In the genomic region with DNA sequence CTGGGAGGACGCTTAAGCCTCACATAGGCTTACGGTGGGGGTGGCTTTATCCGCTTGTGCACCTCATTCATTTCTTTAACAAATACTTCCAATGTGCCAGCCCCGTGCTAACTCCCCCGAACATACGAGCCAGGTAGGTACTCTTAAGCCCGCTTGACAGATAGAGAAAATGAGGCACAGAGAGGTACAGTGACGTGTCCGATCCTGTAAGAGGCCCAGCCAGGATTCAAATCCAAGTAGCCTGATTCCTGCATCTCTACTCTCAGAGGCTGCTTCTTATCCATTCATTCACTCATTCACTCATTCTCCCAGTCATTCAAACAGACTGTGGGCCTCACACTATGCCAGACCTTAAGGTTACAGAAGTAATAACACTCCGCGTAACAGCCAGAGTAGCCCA, we compare ENCODE assay signal across 8 cellular contexts. TPM values are rescaled to one million over a fixed set of nuclear protein-coding genes. Genes with fewer than 3 reads are reported as not detected.
DNase-seq lines count a peak whose midpoint lies in the region; ATAC-seq and TF ChIP-seq lines count a peak whose summit lies in the region.

No MANE protein-coding gene starts in this region.

- H3K9me3 ChIP-seq in lower lobe of right lung (no peaks in the 10 kb centered on the region), vagina (no peaks in the 10 kb centered on the region)

- H3K4me3 ChIP-seq in astrocyte of the cerebellum (ENCODE audit: low read depth, low read length) (peak overlapping the region; percentile 67), lower lobe of right lung (peak overlapping the region; percentile 91), vagina (peak overlapping the region; percentile 71 to 83)

- H3K27me3 ChIP-seq in lower lobe of right lung (ENCODE audit: low read depth), result no peaks in the 10 kb centered on the region
- no peaks in the 10 kb centered on the region for H3K27me3 ChIP-seq in vagina

- no peak for TF ChIP-seq POLR2A in vagina (IDR thresholded peaks at IDR 0.05)

- intact Hi-C loops in left cardiac atrium (cut with DNase I), result loop anchor here in 1 of 2 donors (2.0 kb wide), 1 partner anchor 40 kb away; a partner anchor contains a TSS
- intact Hi-C loops in left ventricle myocardium superior (cut with micrococcal nuclease), result no loop called here
- intact Hi-C loops in lower lobe of right lung (cut with DNase I), result no loop called here
- intact Hi-C loops in vagina (cut with DNase I), result no loop called here

- TF ChIP-seq CTCF in astrocyte of the cerebellum (IDR thresholded peaks at IDR 0.05; ENCODE audit: low read depth, low read length, missing control alignments), result no peak
- no peak for TF ChIP-seq CTCF in lower lobe of right lung (IDR thresholded peaks at IDR 0.05)
- TF ChIP-seq CTCF in vagina (IDR thresholded peaks at IDR 0.05), result no peak

- H3K4me1 ChIP-seq in lower lobe of right lung (peaks cover 17% of the 10 kb centered on the region), vagina (peaks cover 18% of the 10 kb centered on the region)

- no peak for DNase-seq in left cardiac atrium
- DNase-seq in left ventricle myocardium superior, result no peak
- DNase-seq in astrocyte of the cerebellum (ENCODE audit: low read depth), result no peak
- no peak for DNase-seq in lower lobe of right lung
- DNase-seq in vagina (ENCODE audit: extremely low spot score in 2 of 2), result peak in 1 of 2 donors; percentile 74
- DNase-seq in HuH-7 (ENCODE audit: low spot score), result no peak

- H3K36me3 ChIP-seq in lower lobe of right lung (peaks cover 14% of the 10 kb centered on the region), vagina (no peaks in the 10 kb centered on the region)

- peak overlapping the region; percentile 84 for H3K27ac ChIP-seq in lower lobe of right lung
- peak overlapping the region; percentile 86 for H3K27ac ChIP-seq in vagina

- ATAC-seq in left cardiac atrium (peak; percentile 3 to 25), left ventricle myocardium superior (no peak), lower lobe of right lung (peak in 1 of 2 donors; percentile 17), GM18868 (IDR thresholded peaks at IDR 0.05; ENCODE audit: unreplicated experiment) (no peak), HG02870 (IDR thresholded peaks at IDR 0.05; ENCODE audit: unreplicated experiment) (no peak)

- in situ Hi-C loops in astrocyte of the cerebellum (cut with HindIII; ENCODE audit: low sequenced_read_pairs), result no loop called here

RNA-seq across cellular contexts. Expression of a gene that starts 0.5 kb away (rescaled TPM):
- total RNA-seq in left cardiac atrium (10 to 100 TPM in 1 of 2 donors, 1 to 10 TPM in 1; 8.1 to 19.4 TPM), left ventricle myocardium superior (6.2 TPM), lower lobe of right lung (65.8 TPM), vagina (20.1 TPM)

RNA-seq across cellular contexts. Expression of a gene that starts 32.0 kb away (rescaled TPM):
- 10 to 100 TPM; 13.8 to 18.1 TPM for total RNA-seq in left cardiac atrium
- 8.1 TPM for total RNA-seq in left ventricle myocardium superior
- 112 TPM for total RNA-seq in lower lobe of right lung
- total RNA-seq in vagina, result 30.9 TPM

RNA-seq across cellular contexts. Expression of a gene that starts 39.6 kb away (rescaled TPM):
- total RNA-seq in left cardiac atrium (10 to 100 TPM in 1 of 2 donors, 1 to 10 TPM in 1; 6.5 to 18.4 TPM), left ventricle myocardium superior (8.0 TPM), lower lobe of right lung (96.4 TPM), vagina (14.0 TPM)

Comparison
In these comparisons a context has a peak if more than half of its experiments do, and no peak if none do; other contexts are left out.
1. ATAC-seq: peak in left cardiac atrium (2 of 2); none in left ventricle myocardium superior (single experiment), GM18868 (single experiment) and HG02870 (single experiment).
2. Peak in every context shown above with its lines, with median percentiles within 50 percentile points of each other: H3K4me3 ChIP-seq.